8 cellular contexts compared by ENCODE assay signal in the genomic region with DNA sequence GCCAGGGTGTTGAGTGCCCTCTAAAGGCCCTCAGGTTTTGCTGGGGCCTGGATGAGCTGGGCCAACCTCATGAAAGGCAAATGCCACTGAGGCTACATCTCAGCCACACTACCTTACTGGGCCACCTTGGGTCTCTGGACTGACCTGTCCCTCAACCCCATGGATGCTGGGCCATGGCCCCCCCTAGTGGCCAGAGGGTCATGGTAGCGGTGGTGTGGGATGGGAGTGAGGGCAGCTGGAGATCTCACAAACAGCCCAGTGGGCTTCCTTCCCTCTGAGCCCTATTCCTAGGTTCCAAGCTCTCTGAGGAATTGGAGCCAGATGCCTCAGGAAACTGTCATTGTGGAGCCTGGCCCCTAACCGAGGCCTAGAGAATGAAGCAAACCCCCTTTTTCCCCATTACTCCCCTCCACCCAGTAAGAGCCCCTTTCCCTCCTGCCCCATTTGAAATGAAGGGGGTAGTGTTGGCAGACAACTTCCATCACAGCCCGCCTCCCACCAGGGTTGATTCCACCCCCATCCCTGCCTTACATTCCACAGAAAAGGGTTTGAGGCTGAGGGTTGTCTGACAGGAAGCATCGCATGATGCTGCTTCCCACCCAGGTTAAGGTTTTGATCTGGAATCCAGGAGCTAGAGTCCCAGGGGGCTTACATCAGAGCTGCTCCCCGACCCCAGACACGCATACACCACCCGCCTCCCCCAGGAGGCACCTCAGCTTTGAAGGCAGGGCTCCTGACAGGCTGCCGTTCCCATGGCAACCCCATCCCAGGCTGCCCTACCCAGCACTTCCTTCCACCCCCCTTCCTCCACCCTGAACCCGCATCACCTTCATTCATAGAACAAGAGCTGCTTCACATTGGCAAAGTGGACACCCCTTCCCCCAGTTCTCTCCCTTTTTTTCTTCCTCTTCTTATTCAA.
A peak's percentile ranks its signal among the peaks of the same experiment; 100 is the strongest.
DNase-seq lines count a peak whose midpoint lies in the region; ATAC-seq and TF ChIP-seq lines count a peak whose summit lies in the region.

No MANE protein-coding gene starts in this region.

- H3K9me3 Mint-ChIP-seq in activated T-helper 2 cell treated with anti-CD3 and anti-CD28 coated beads, Interferon-gamma antibody, Interleukin-2, Interleukin-4, amounts not matched to agents 10 μg/mL and 5 μg/mL and 100 μg/mL, durations not matched to agents 14 hours and 24 hours and 36 hours = no peaks in the 10 kb centered on the region
- no peaks in the 10 kb centered on the region for H3K9me3 Mint-ChIP-seq in stimulated activated memory B cell treated with anti-CD40 and anti-IgM and Interleukin-4, amounts not matched to agents 10 μg/mL and 1 μg/mL and 100 μg/mL, for 72 hours

- H2AFZ ChIP-seq in OCI-LY7 (ENCODE audit: low read length) = no peak overlapping the region

- no peak overlapping the region for H3K27ac Mint-ChIP-seq in activated T-helper 2 cell treated with anti-CD3 and anti-CD28 coated beads, Interferon-gamma antibody, Interleukin-2, Interleukin-4, amounts not matched to agents 10 μg/mL and 5 μg/mL and 100 μg/mL, durations not matched to agents 14 hours and 24 hours and 36 hours
- no peak overlapping the region for H3K27ac Mint-ChIP-seq in stimulated activated memory B cell treated with anti-CD40 and anti-IgM and Interleukin-4, amounts not matched to agents 10 μg/mL and 1 μg/mL and 100 μg/mL, for 72 hours

- no peaks in the 10 kb centered on the region for H3K36me3 Mint-ChIP-seq in activated T-helper 2 cell treated with anti-CD3 and anti-CD28 coated beads, Interferon-gamma antibody, Interleukin-2, Interleukin-4, amounts not matched to agents 10 μg/mL and 5 μg/mL and 100 μg/mL, durations not matched to agents 14 hours and 24 hours and 36 hours (ENCODE audit: low read depth)
- H3K36me3 Mint-ChIP-seq in stimulated activated memory B cell treated with anti-CD40 and anti-IgM and Interleukin-4, amounts not matched to agents 10 μg/mL and 1 μg/mL and 100 μg/mL, for 72 hours = no peaks in the 10 kb centered on the region

- no peaks in the 10 kb centered on the region for H3K4me1 Mint-ChIP-seq in activated T-helper 2 cell treated with anti-CD3 and anti-CD28 coated beads, Interferon-gamma antibody, Interleukin-2, Interleukin-4, amounts not matched to agents 10 μg/mL and 5 μg/mL and 100 μg/mL, durations not matched to agents 14 hours and 24 hours and 36 hours (ENCODE audit: low read depth)
- H3K4me1 Mint-ChIP-seq in stimulated activated memory B cell treated with anti-CD40 and anti-IgM and Interleukin-4, amounts not matched to agents 10 μg/mL and 1 μg/mL and 100 μg/mL, for 72 hours = peaks cover 10% of the 10 kb centered on the region

- peak overlapping the region; percentile 20 for H3K4me2 ChIP-seq in OCI-LY7 (ENCODE audit: low read length)

- in situ Hi-C loops in ACHN (cut with HindIII; ENCODE audit: low pct_ligation_motif_present, low pct_unique_long_range_greater_than_20kb, low sequenced_read_pairs) = no loop called here
- in situ Hi-C loops in GM13976 (cut with MboI; ENCODE audit: low sequenced_read_pairs, unreplicated experiment) = no loop called here

- H3K4me3 Mint-ChIP-seq in activated T-helper 2 cell treated with anti-CD3 and anti-CD28 coated beads, Interferon-gamma antibody, Interleukin-2, Interleukin-4, amounts not matched to agents 10 μg/mL and 5 μg/mL and 100 μg/mL, durations not matched to agents 14 hours and 24 hours and 36 hours (ENCODE audit: low read depth) = no peak overlapping the region
- no peak overlapping the region for H3K4me3 Mint-ChIP-seq in stimulated activated memory B cell treated with anti-CD40 and anti-IgM and Interleukin-4, amounts not matched to agents 10 μg/mL and 1 μg/mL and 100 μg/mL, for 72 hours

- no peaks in the 10 kb centered on the region for H3K9me3 ChIP-seq in OCI-LY7 (ENCODE audit: low read length)
- no peaks in the 10 kb centered on the region for H3K9me3 ChIP-seq in cardiac muscle cell (ENCODE audit: low read depth)

- H3K9me2 ChIP-seq in OCI-LY7 (ENCODE audit: insufficient read depth, low read length) = no peaks in the 10 kb centered on the region

- POLR2A ChIA-PET in OCI-LY7 (lab: Charles Lee) = interaction anchor here (1.6 kb wide), 1 partner anchor 102 kb away, joined by 4 read pairs; no protein-coding TSS in a partner anchor

- H3K4me3 ChIP-seq in OCI-LY7 (ENCODE audit: low read depth, low read length, poor library complexity, severe bottlenecking) (no peak overlapping the region), cardiac muscle cell (no peak overlapping the region)

- TF ChIP-seq CTCF in GM13976 (IDR thresholded peaks at IDR 0.05; ENCODE audit: borderline replicate concordance, control extremely low read depth, extremely low read depth, insufficient read depth, missing control alignments) (peak; percentile 59), OCI-LY7 (conservative IDR thresholded peaks at IDR 0.05; ENCODE audit: low read length) (peak; percentile 84), cardiac muscle cell (IDR thresholded peaks at IDR 0.05; ENCODE audit: low read depth, low read length) (peak; percentile 81)

- H3K27ac ChIP-seq in OCI-LY7 (ENCODE audit: low read depth, low read length, poor library complexity, severe bottlenecking) (no peak overlapping the region), cardiac muscle cell (no peak overlapping the region)

- H3K36me3 ChIP-seq in OCI-LY7 (ENCODE audit: insufficient read depth, low read length) (no peaks in the 10 kb centered on the region), cardiac muscle cell (no peaks in the 10 kb centered on the region)

- H4K20me1 ChIP-seq in OCI-LY7 (ENCODE audit: insufficient read depth, low read length) = no peaks in the 10 kb centered on the region

- CTCF ChIA-PET in OCI-LY7 (lab: Charles Lee; ENCODE audit: unreplicated experiment) = interaction anchor here (0.6 to 0.7 kb wide), 2 partner anchors 21 to 133 kb away, joined by 3 to 4 read pairs; no protein-coding TSS in a partner anchor

- H3K79me2 ChIP-seq in OCI-LY7 (ENCODE audit: insufficient read depth, low read depth, low read length) = no peaks in the 10 kb centered on the region

- intact Hi-C loops in OCI-LY7 (cut with micrococcal nuclease; ENCODE audit: unreplicated experiment) (loop anchor here (1.0 to 5.0 kb wide), 2 partner anchors 63 to 112 kb away; partner anchors contain the start of gene PCDH1), sciatic nerve (cut with DNase I) (no loop called here)
- intact Hi-C loops in activated T-helper 2 cell treated with anti-CD3 and anti-CD28 coated beads, Interferon-gamma antibody, Interleukin-2, Interleukin-4, amounts not matched to agents 10 μg/mL and 5 μg/mL and 100 μg/mL, durations not matched to agents 14 hours and 24 hours and 36 hours (cut with micrococcal nuclease) = loop anchor here (1.0 to 10.0 kb wide), 2 partner anchors 122 to 150 kb away; partner anchors contain the start of gene RNF14

- ATAC-seq in sciatic nerve = peak; percentile 37
- ATAC-seq in stimulated activated memory B cell treated with anti-CD40 and anti-IgM and Interleukin-4, amounts not matched to agents 10 μg/mL and 1 μg/mL and 100 μg/mL, for 72 hours = no peak

- DNase-seq in ACHN (peak; percentile 60), GM13976 (ENCODE audit: low spot score) (peak; percentile 82), OCI-LY7 (ENCODE audit: low spot score) (peak; percentile 43), cardiac muscle cell (ENCODE audit: low read depth in 1 of 2, low spot score in 1 of 2) (peak; percentile 49 to 70), sciatic nerve (ENCODE audit: low spot score) (no peak), superior temporal gyrus (ENCODE audit: extremely low spot score) (no peak)
- peak; percentile 18 for DNase-seq in activated T-helper 2 cell treated with anti-CD3 and anti-CD28 coated beads, Interferon-gamma antibody, Interleukin-2, Interleukin-4, amounts not matched to agents 10 μg/mL and 5 μg/mL and 100 μg/mL, durations not matched to agents 14 hours and 24 hours and 36 hours (ENCODE audit: low spot score)

- no TSS peak for BruUV-seq in OCI-LY7 (replicated peaks; lab: Mats Ljungman, UMichigan)

- H3K27me3 ChIP-seq in cardiac muscle cell = peaks cover 36% of the 10 kb centered on the region

- H3K27me3 Mint-ChIP-seq in activated T-helper 2 cell treated with anti-CD3 and anti-CD28 coated beads, Interferon-gamma antibody, Interleukin-2, Interleukin-4, amounts not matched to agents 10 μg/mL and 5 μg/mL and 100 μg/mL, durations not matched to agents 14 hours and 24 hours and 36 hours (ENCODE audit: low read depth) = peaks cover 20% of the 10 kb centered on the region
- H3K27me3 Mint-ChIP-seq in stimulated activated memory B cell treated with anti-CD40 and anti-IgM and Interleukin-4, amounts not matched to agents 10 μg/mL and 1 μg/mL and 100 μg/mL, for 72 hours = peaks cover 74% of the 10 kb centered on the region

- H3K4me1 ChIP-seq in OCI-LY7 (ENCODE audit: insufficient read depth, low read length, poor library complexity, severe bottlenecking) (peaks cover 12% of the 10 kb centered on the region), cardiac muscle cell (ENCODE audit: low read depth) (no peaks in the 10 kb centered on the region)

Comparison
In these comparisons a context has a peak if more than half of its experiments do, and no peak if none do; other contexts are left out.
1. DNase-seq: peak in ACHN (single experiment), GM13976 (single experiment), OCI-LY7 (single experiment), activated T-helper 2 cell treated with anti-CD3 and anti-CD28 coated beads, Interferon-gamma antibody, Interleukin-2, Interleukin-4, amounts not matched to agents 10 μg/mL and 5 μg/mL and 100 μg/mL, durations not matched to agents 14 hours and 24 hours and 36 hours (single experiment) and cardiac muscle cell (2 of 2); none in sciatic nerve (single experiment) and superior temporal gyrus (single experiment).
2. Peak in every context shown above with its lines, with median percentiles within 50 percentile points of each other: CTCF ChIP-seq.